1 cellular context compared by ENCODE assay signal in genomic region chr4:184406915-184407314, GRCh38.
TF ChIP-seq lines count a peak whose summit lies in the region.

No MANE protein-coding gene starts in this region.

TF ChIP-seq in IMR-90, 13 proteins besides CTCF, POLR2A, EP300 and RAD21 (continued from another document):
- TF ChIP-seq ELK1 (IDR thresholded peaks at IDR 0.05; ENCODE audit: borderline replicate concordance, low read depth, low read length) (no peak), CHD1 (IDR thresholded peaks at IDR 0.05; ENCODE audit: low read depth, low read length) (no peak), NFE2L2 (IDR thresholded peaks at IDR 0.05; ENCODE audit: low read depth, low read length) (no peak), MAZ (IDR thresholded peaks at IDR 0.05; ENCODE audit: borderline replicate concordance, low read depth, low read length) (no peak), CEBPB (IDR thresholded peaks at IDR 0.05; ENCODE audit: low read depth, low read length) (no peak), FOS (IDR thresholded peaks at IDR 0.05; ENCODE audit: low read depth, low read length) (no peak), RFX5 (IDR thresholded peaks at IDR 0.05; ENCODE audit: low read depth, low read length) (no peak), USF2 (IDR thresholded peaks at IDR 0.05; ENCODE audit: low read depth, low read length) (no peak)
